In the genomic region with DNA sequence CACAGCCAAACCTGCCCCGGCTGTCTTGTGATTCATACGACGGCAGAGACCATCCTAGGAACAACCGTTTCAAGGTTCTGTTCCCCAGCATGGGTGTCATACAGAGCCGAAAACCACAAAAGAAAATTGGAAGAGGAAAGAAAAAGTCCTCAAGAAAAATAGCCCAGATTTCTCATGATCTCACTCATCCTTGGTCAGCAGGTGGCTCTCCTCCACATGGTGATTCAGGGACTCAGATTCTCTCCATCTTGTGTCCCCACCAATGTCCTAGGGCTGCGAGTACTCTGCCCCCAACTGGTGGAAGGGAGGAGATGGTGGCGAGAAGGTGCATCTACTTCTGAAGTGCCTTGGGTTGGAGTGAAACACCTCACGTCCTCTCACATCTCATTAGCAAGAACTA, we compare ENCODE assay signal across 9 cellular contexts. TPM values are rescaled to one million over a fixed set of nuclear protein-coding genes. Genes with fewer than 3 reads are reported as not detected.
DNase-seq lines count a peak whose midpoint lies in the region; ATAC-seq and TF ChIP-seq lines count a peak whose summit lies in the region.
"Had no signal": no experiment of that assay in that cellular context is flagged by ENCODE, and none has a peak within 500 bp of the region (broad histone marks: within the 10 kb centered on the region; RNA-seq: fewer than 3 reads in every experiment).

No MANE protein-coding gene starts in this region.

- intact Hi-C loops in activated CD4-positive, alpha-beta T cell treated with anti-CD3 and anti-CD28 coated beads for 36 hours (cut with DNase I, micrococcal nuclease), result loop anchor here in 1 of 2 experiments (5.0 kb wide), 1 partner anchor 82 kb away; no protein-coding TSS in a partner anchor

- H3K9me3 ChIP-seq in Karpas-422 (ENCODE audit: low read length), result no peaks in the 10 kb centered on the region

- ATAC-seq in activated CD4-positive, alpha-beta T cell treated with anti-CD3 and anti-CD28 coated beads for 36 hours, result peak; percentile 49
- ATAC-seq in activated naive CD8-positive, alpha-beta T cell treated with anti-CD3 and anti-CD28 coated beads, Interleukin-2, amount 50 U/mL, for 24 hours, result peak; percentile 36
- ATAC-seq in GM19452 (IDR thresholded peaks at IDR 0.05; ENCODE audit: unreplicated experiment), result no peak
- no peak for ATAC-seq in HG03280 (IDR thresholded peaks at IDR 0.05; ENCODE audit: unreplicated experiment)
- ATAC-seq: stimulated activated naive CD8-positive, alpha-beta T cell treated with anti-CD3 and anti-CD28 coated beads, Interleukin-15, amount 100 ng/mL, for 72 hours had no signal

- no peaks in the 10 kb centered on the region for H3K9me2 ChIP-seq in Karpas-422 (replicated peaks; ENCODE audit: insufficient read depth, low read length)

- no peaks in the 10 kb centered on the region for H3K79me2 ChIP-seq in Karpas-422 (ENCODE audit: low read length)

- POLR2A ChIA-PET in activated CD4-positive, alpha-beta T cell treated with anti-CD3 and anti-CD28 coated beads for 36 hours (lab: Charles Lee), result no interaction called here

- H3K27me3 ChIP-seq in Karpas-422 (ENCODE audit: low read length), result no peaks in the 10 kb centered on the region

- no peak overlapping the region for H3K27ac Mint-ChIP-seq in activated CD4-positive, alpha-beta T cell treated with anti-CD3 and anti-CD28 coated beads for 36 hours
- H3K27ac Mint-ChIP-seq in activated naive CD8-positive, alpha-beta T cell treated with anti-CD3 and anti-CD28 coated beads, Interleukin-2, amount 50 U/mL, for 24 hours, result no peak overlapping the region

- CTCF ChIA-PET in activated CD4-positive, alpha-beta T cell treated with anti-CD3 and anti-CD28 coated beads for 36 hours (lab: Charles Lee), result interaction anchor here (0.8 kb wide), 1 partner anchor 26 kb away, joined by 3 read pairs; no protein-coding TSS in a partner anchor

- peak; percentile 31 for DNase-seq in activated CD4-positive, alpha-beta T cell treated with anti-CD3 and anti-CD28 coated beads for 36 hours
- DNase-seq in activated CD4-positive, alpha-beta T cell treated with anti-CD3 and anti-CD28 coated beads for 1 hour, result no peak
- DNase-seq in Karpas-422 (peak; percentile 83), retinal pigment epithelial cell (ENCODE audit: low read depth) (no peak), hypothalamus (lab: John Stamatoyannopoulos, UW) (no peak)
- no peak for DNase-seq in activated naive CD8-positive, alpha-beta T cell treated with anti-CD3 and anti-CD28 coated beads, Interleukin-2, amount 50 U/mL, for 24 hours
- DNase-seq: stimulated activated naive CD8-positive, alpha-beta T cell treated with anti-CD3 and anti-CD28 coated beads, Interleukin-15, amount 100 ng/mL, for 72 hours had no signal

- H2AFZ ChIP-seq in Karpas-422 (ENCODE audit: low read length), result no peak overlapping the region

- H3K27me3 Mint-ChIP-seq in activated CD4-positive, alpha-beta T cell treated with anti-CD3 and anti-CD28 coated beads for 36 hours, result peaks cover 3% of the 10 kb centered on the region
- peaks cover 2% of the 10 kb centered on the region for H3K27me3 Mint-ChIP-seq in activated naive CD8-positive, alpha-beta T cell treated with anti-CD3 and anti-CD28 coated beads, Interleukin-2, amount 50 U/mL, for 24 hours

- H3K9ac ChIP-seq in Karpas-422 (ENCODE audit: low read length), result no peak overlapping the region

- H3K9me3 Mint-ChIP-seq in activated CD4-positive, alpha-beta T cell treated with anti-CD3 and anti-CD28 coated beads for 36 hours (ENCODE audit: low read depth), result peaks cover 4% of the 10 kb centered on the region
- H3K9me3 Mint-ChIP-seq in activated naive CD8-positive, alpha-beta T cell treated with anti-CD3 and anti-CD28 coated beads, Interleukin-2, amount 50 U/mL, for 24 hours, result no peaks in the 10 kb centered on the region
- H3K9me3 Mint-ChIP-seq: stimulated activated naive CD8-positive, alpha-beta T cell treated with anti-CD3 and anti-CD28 coated beads, Interleukin-15, amount 100 ng/mL, for 72 hours had no signal

- H3K36me3 Mint-ChIP-seq in activated CD4-positive, alpha-beta T cell treated with anti-CD3 and anti-CD28 coated beads for 36 hours (ENCODE audit: low read depth), result no peaks in the 10 kb centered on the region
- no peaks in the 10 kb centered on the region for H3K36me3 Mint-ChIP-seq in activated naive CD8-positive, alpha-beta T cell treated with anti-CD3 and anti-CD28 coated beads, Interleukin-2, amount 50 U/mL, for 24 hours (ENCODE audit: low read depth)

- H4K20me1 ChIP-seq in Karpas-422 (ENCODE audit: insufficient read depth, low read depth, low read length), result no peaks in the 10 kb centered on the region

- no peak overlapping the region for H3K4me3 ChIP-seq in Karpas-422 (ENCODE audit: low read length)
- no peak overlapping the region for H3K4me3 ChIP-seq in retinal pigment epithelial cell (ENCODE audit: low read length)

- H3K4me1 ChIP-seq in Karpas-422 (ENCODE audit: low read length), result no peaks in the 10 kb centered on the region

- no peak overlapping the region for H3K27ac ChIP-seq in Karpas-422 (ENCODE audit: low read length)

- TF ChIP-seq CTCF in retinal pigment epithelial cell (conservative IDR thresholded peaks at IDR 0.05; ENCODE audit: low read depth, low read length), result peak; percentile 31

- no peak overlapping the region for H3K4me3 Mint-ChIP-seq in activated CD4-positive, alpha-beta T cell treated with anti-CD3 and anti-CD28 coated beads for 36 hours
- no peak overlapping the region for H3K4me3 Mint-ChIP-seq in activated naive CD8-positive, alpha-beta T cell treated with anti-CD3 and anti-CD28 coated beads, Interleukin-2, amount 50 U/mL, for 24 hours
- H3K4me3 Mint-ChIP-seq: stimulated activated naive CD8-positive, alpha-beta T cell treated with anti-CD3 and anti-CD28 coated beads, Interleukin-15, amount 100 ng/mL, for 72 hours had no signal

- H3K4me1 Mint-ChIP-seq in activated CD4-positive, alpha-beta T cell treated with anti-CD3 and anti-CD28 coated beads for 36 hours, result no peaks in the 10 kb centered on the region
- H3K4me1 Mint-ChIP-seq in activated naive CD8-positive, alpha-beta T cell treated with anti-CD3 and anti-CD28 coated beads, Interleukin-2, amount 50 U/mL, for 24 hours, result no peaks in the 10 kb centered on the region
- H3K4me1 Mint-ChIP-seq: stimulated activated naive CD8-positive, alpha-beta T cell treated with anti-CD3 and anti-CD28 coated beads, Interleukin-15, amount 100 ng/mL, for 72 hours had no signal

- no peak overlapping the region for H3K4me2 ChIP-seq in Karpas-422 (ENCODE audit: low read depth, low read length, poor library complexity, severe bottlenecking)

- H3K36me3 ChIP-seq in Karpas-422 (ENCODE audit: insufficient read depth, low read length), result no peaks in the 10 kb centered on the region

RNA-seq across cellular contexts. Expression of gene PDZD2, which starts 25.6 kb away (rescaled TPM):
- under 1 TPM; 0.04 to 0.14 TPM for total RNA-seq in activated CD4-positive, alpha-beta T cell treated with anti-CD3 and anti-CD28 coated beads for 36 hours
- total RNA-seq in Karpas-422 (2014; rRNA removed; shearing (Covaris generic); ENCODE audit: low replicate concordance), result not detected in 2 replicates

Comparison
In these comparisons a context has a peak if more than half of its experiments do, and no peak if none do; other contexts are left out.
1. DNase-seq: peak in activated CD4-positive, alpha-beta T cell treated with anti-CD3 and anti-CD28 coated beads for 36 hours (single experiment) and Karpas-422 (single experiment); none in activated CD4-positive, alpha-beta T cell treated with anti-CD3 and anti-CD28 coated beads for 1 hour (single experiment), activated naive CD8-positive, alpha-beta T cell treated with anti-CD3 and anti-CD28 coated beads, Interleukin-2, amount 50 U/mL, for 24 hours (single experiment), retinal pigment epithelial cell (single experiment) and hypothalamus (0 of 51).
2. ATAC-seq: peak in activated CD4-positive, alpha-beta T cell treated with anti-CD3 and anti-CD28 coated beads for 36 hours (single experiment) and activated naive CD8-positive, alpha-beta T cell treated with anti-CD3 and anti-CD28 coated beads, Interleukin-2, amount 50 U/mL, for 24 hours (single experiment); none in GM19452 (single experiment) and HG03280 (single experiment).